ENCODE assay signal across 19 cellular contexts in the genomic region with DNA sequence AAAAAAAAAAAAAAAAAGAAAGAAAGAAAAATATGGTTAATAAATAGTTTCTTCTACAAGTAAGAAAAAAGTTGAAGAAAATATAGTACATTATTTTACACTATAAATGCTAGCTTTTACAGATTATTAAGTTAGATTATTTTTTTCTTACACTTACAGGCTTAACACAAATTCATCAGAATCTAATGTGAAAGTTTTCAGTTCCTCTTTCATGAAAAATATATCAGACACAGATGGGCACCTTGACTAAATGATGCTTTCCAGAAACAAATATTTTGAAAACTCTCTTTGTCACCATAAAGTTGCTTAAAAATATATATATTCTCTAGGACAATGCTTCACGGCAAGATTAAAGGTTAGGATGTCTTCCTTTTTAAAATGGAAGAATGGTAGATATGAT.
"Had no signal": no experiment of that assay in that cellular context is flagged by ENCODE, and none has a peak within 500 bp of the region (broad histone marks: within the 10 kb centered on the region; RNA-seq: fewer than 3 reads in every experiment).

No MANE protein-coding gene starts in this region.

- H3K4me3 ChIP-seq: adrenal gland, gastrocnemius medialis, heart right ventricle, left ventricle myocardium inferior, spleen, upper lobe of right lung had no signal

- H3K9me3 ChIP-seq: adrenal gland, gastrocnemius medialis, heart right ventricle, left ventricle myocardium inferior, spleen, upper lobe of right lung had no signal

- H3K27me3 ChIP-seq: adrenal gland, gastrocnemius medialis, heart right ventricle, spleen, upper lobe of right lung had no signal

- ATAC-seq: activated naive CD4-positive, alpha-beta T cell treated with anti-CD3 and anti-CD28 coated beads, Interleukin-2, amount 50 U/mL, for 72 hours; gastrocnemius medialis; heart right ventricle; upper lobe of right lung had no signal

- H3K36me3 ChIP-seq: adrenal gland, gastrocnemius medialis, heart right ventricle, left ventricle myocardium inferior, spleen, upper lobe of right lung, WERI-Rb-1 had no signal

- H3K27ac ChIP-seq: adrenal gland, gastrocnemius medialis, heart right ventricle, left ventricle myocardium inferior, spleen, upper lobe of right lung, WERI-Rb-1 had no signal

- DNase-seq: activated CD4-positive, alpha-beta T cell treated with anti-CD3 and anti-CD28 coated beads for 1 hour; activated CD4-positive, alpha-beta T cell treated with anti-CD3 and anti-CD28 coated beads, Interleukin-2, amount 50 U/mL, for 4 hours; activated gamma-delta T cell; adrenal gland; cerebellar nuclear complex; cortex of kidney; gastrocnemius medialis; heart right ventricle; immature natural killer cell; kidney glomerular epithelial cell; left ventricle myocardium inferior; occipital lobe; retina; spleen; stimulated activated CD4-positive, alpha-beta T cell treated with anti-CD3 and anti-CD28 coated beads, Interleukin-4, amount 100 ng/mL, for 4 hours; stimulated activated naive CD4-positive, alpha-beta T cell; upper lobe of right lung; WERI-Rb-1 had no signal

- H3K4me1 ChIP-seq: adrenal gland, gastrocnemius medialis, heart right ventricle, left ventricle myocardium inferior, spleen, upper lobe of right lung had no signal
